In the genomic region with DNA sequence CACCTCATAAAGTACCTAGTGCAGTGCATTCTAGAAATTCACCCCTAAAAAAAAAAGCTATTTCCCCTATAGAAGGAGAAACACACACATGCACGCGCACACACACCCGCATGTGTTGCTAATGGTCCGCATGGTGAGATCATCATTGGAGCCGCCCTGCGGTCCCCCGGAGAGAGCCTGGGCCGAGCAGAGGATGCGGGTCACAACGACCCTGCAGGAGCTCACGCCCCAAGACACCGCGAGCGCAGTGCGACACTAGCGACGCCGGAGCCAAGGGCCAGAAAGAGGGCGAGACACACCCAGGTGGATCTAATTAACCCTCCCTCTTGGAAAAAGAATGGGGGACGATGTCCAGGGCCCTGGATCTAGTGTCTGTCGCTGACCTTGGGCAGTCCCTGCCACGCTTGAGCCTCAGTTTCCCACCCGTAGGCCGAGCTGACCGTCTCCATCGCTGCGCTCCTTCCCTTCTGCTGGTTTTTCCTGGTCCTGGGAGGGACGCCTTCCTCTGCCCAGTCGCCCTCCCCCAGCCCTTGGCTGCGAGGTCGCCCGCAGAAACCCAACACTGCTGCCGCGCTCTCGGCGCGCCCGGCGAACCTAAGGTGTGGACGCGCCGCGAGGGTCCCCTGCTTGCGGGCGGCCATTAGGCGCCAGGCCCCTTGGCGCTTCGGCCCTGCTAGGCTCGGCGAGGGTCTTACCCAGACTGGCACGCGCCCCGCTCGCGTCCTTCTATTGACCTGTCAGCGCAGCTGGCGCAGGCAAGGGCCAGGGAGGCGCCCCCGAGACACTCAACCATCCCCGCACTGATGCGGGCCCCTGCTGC, we compare ENCODE assay signal across 8 cellular contexts. TPM values are rescaled to one million over a fixed set of nuclear protein-coding genes. Genes with fewer than 3 reads are reported as not detected.
DNase-seq lines count a peak whose midpoint lies in the region; ATAC-seq and TF ChIP-seq lines count a peak whose summit lies in the region.

No MANE protein-coding gene starts in this region.

- DNase-seq in ELR (ENCODE audit: low read depth) (peak; percentile 66), NCI-H524 (lab: John Stamatoyannopoulos, UW) (peak; percentile 56 to 71), lower lobe of right lung (peak; percentile 48), tibial artery (peak; percentile 21 to 69), COLO829 (ENCODE audit: low spot score) (no peak), activated gamma-delta T cell (lab: John Stamatoyannopoulos, UW) (no peak)
- DNase-seq in activated T-cell treated with anti-CD3 and anti-CD28 coated beads, Interleukin-2, amount 50 U/mL, for 48 hours: no peak

- H3K27ac ChIP-seq in duodenal mucosa (ENCODE audit: low read depth, low read length) (peak overlapping the region; percentile 85), lower lobe of right lung (peak overlapping the region; percentile 86), tibial artery (peak overlapping the region; percentile 93 to 98)

- H3K4me3 ChIP-seq in duodenal mucosa (ENCODE audit: low read depth in 1 of 2, low read length in 2 of 2) (peak overlapping the region; percentile 87 to 94), lower lobe of right lung (peak overlapping the region; percentile 63), tibial artery (peak overlapping the region; percentile 89 to 92)

- peaks cover 0 to 7% of the 10 kb centered on the region in 2 donors for H3K27me3 ChIP-seq in duodenal mucosa (ENCODE audit: control insufficient read depth in 1 of 2, insufficient read depth in 2 of 2, low read length in 2 of 2)
- peaks cover 15% of the 10 kb centered on the region for H3K27me3 ChIP-seq in lower lobe of right lung (ENCODE audit: low read depth)
- H3K27me3 ChIP-seq in tibial artery: no peaks in the 10 kb centered on the region

- H3K9me3 ChIP-seq in duodenal mucosa (ENCODE audit: control insufficient read depth in 1 of 2, low read length in 2 of 2) (no peaks in the 10 kb centered on the region), lower lobe of right lung (no peaks in the 10 kb centered on the region), tibial artery (no peaks in the 10 kb centered on the region)

- intact Hi-C loops in lower lobe of right lung (cut with DNase I) (no loop called here), tibial artery (cut with DNase I; ENCODE audit: low total_unique reads) (no loop called here)

- TF ChIP-seq CTCF in lower lobe of right lung (IDR thresholded peaks at IDR 0.05) (no peak), tibial artery (IDR thresholded peaks at IDR 0.05) (no peak)

- peak; percentile 72 to 73 for ATAC-seq in lower lobe of right lung

- H3K9ac ChIP-seq in duodenal mucosa (ENCODE audit: low read depth in 1 of 2, low read length in 2 of 2): peak overlapping the region; percentile 83 to 92

- H3K4me1 ChIP-seq in duodenal mucosa (ENCODE audit: control insufficient read depth in 1 of 2, insufficient read depth in 2 of 2, low read length in 2 of 2) (peaks cover 12 to 22% of the 10 kb centered on the region in 2 donors), lower lobe of right lung (peaks cover 7% of the 10 kb centered on the region), tibial artery (peaks cover 0 to 28% (median 8%) of the 10 kb centered on the region in 4 donors)

- H3K36me3 ChIP-seq in duodenal mucosa (ENCODE audit: control insufficient read depth in 1 of 2, insufficient read depth in 2 of 2, low read length in 2 of 2): no peaks in the 10 kb centered on the region
- no peaks in the 10 kb centered on the region for H3K36me3 ChIP-seq in lower lobe of right lung
- H3K36me3 ChIP-seq in tibial artery: no peaks in the 10 kb centered on the region

RNA-seq across cellular contexts. Expression of a gene that starts 47.6 kb away (rescaled TPM):
- total RNA-seq in lower lobe of right lung: 50.7 TPM

RNA-seq across cellular contexts. Expression of a gene that starts 50.5 kb away (rescaled TPM):
- 0.38 TPM for total RNA-seq in lower lobe of right lung

Comparison
In these comparisons a context has a peak if more than half of its experiments do, and no peak if none do; other contexts are left out.
1. DNase-seq: peak in ELR (single experiment), NCI-H524 (2 of 2), lower lobe of right lung (single experiment) and tibial artery (2 of 2); none in COLO829 (single experiment), activated T-cell treated with anti-CD3 and anti-CD28 coated beads, Interleukin-2, amount 50 U/mL, for 48 hours (0 of 2) and activated gamma-delta T cell (single experiment).
2. Peak in every context shown above with its lines, with median percentiles within 50 percentile points of each other: H3K27ac ChIP-seq and H3K4me3 ChIP-seq.